In the genomic region with DNA sequence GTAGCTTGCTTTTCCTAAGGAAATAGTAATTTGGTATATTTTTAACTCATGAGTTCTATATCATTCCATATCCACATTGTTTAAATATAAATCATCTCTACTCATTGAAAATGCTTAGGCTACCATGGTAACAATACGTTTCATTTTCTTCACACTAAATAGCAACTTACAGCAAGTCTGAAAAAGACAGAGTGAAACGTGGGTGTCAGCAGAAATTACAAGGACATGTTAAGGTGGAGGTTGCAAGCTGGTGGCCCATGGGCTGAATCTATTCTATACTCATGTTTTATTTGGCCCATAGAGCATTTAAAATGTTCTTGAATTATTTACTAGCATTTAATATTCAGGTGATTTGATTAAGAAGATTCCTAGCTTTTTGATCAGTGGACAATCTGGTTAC, we compare ENCODE assay signal across 1 cellular context.
TF ChIP-seq lines count a peak whose summit lies in the region.

No MANE protein-coding gene starts in this region.

TF ChIP-seq in IMR-90, 13 proteins besides CTCF, POLR2A, EP300 and RAD21:
- TF ChIP-seq, protein P1, sequence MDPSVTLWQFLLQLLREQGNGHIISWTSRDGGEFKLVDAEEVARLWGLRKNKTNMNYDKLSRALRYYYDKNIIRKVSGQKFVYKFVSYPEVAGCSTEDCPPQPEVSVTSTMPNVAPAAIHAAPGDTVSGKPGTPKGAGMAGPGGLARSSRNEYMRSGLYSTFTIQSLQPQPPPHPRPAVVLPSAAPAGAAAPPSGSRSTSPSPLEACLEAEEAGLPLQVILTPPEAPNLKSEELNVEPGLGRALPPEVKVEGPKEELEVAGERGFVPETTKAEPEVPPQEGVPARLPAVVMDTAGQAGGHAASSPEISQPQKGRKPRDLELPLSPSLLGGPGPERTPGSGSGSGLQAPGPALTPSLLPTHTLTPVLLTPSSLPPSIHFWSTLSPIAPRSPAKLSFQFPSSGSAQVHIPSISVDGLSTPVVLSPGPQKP (IDR thresholded peaks at IDR 0.05; ENCODE audit: borderline replicate concordance, low read depth, low read length): no peak
- TF ChIP-seq, protein P2, sequence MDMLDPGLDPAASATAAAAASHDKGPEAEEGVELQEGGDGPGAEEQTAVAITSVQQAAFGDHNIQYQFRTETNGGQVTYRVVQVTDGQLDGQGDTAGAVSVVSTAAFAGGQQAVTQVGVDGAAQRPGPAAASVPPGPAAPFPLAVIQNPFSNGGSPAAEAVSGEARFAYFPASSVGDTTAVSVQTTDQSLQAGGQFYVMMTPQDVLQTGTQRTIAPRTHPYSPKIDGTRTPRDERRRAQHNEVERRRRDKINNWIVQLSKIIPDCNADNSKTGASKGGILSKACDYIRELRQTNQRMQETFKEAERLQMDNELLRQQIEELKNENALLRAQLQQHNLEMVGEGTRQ (IDR thresholded peaks at IDR 0.05; ENCODE audit: low read depth, low read length): no peak
- TF ChIP-seq MAZ (IDR thresholded peaks at IDR 0.05; ENCODE audit: borderline replicate concordance, low read depth, low read length): no peak
- no peak for TF ChIP-seq SMC3 (IDR thresholded peaks at IDR 0.05; ENCODE audit: low read depth, low read length)
- no peak for TF ChIP-seq MXI1 (IDR thresholded peaks at IDR 0.05; ENCODE audit: borderline replicate concordance, low read depth, low read length)
- peak; percentile 44 for TF ChIP-seq MAFK (IDR thresholded peaks at IDR 0.05; ENCODE audit: low read depth, low read length)
